19 cellular contexts compared by ENCODE assay signal in the genomic region with DNA sequence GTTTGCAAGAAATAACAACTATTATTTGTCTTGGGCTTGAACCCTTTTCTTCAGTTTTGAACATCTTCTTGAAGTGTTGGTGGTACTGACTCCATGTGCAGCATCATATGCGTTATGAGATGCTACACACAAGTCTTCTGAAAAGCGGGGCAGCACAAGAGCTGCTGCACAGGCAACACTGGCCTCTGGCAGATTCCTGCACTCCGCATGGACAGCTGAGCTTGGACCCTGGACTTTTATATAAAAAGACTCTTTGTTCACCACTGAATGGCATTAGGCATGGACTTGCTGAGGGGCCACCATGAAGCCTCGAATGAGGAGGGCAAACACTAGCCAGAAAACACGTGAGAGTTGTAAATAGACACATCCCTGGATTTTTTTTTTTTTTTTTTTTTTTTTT.
"Had no signal": no experiment of that assay in that cellular context is flagged by ENCODE, and none has a peak within 500 bp of the region (broad histone marks: within the 10 kb centered on the region; RNA-seq: fewer than 3 reads in every experiment).

No MANE protein-coding gene starts in this region.

- H3K4me3 Mint-ChIP-seq: activated CD4-positive, alpha-beta memory T cell treated with anti-CD3 and anti-CD28 coated beads, Interleukin-2, amount 10 ng/mL, durations not matched to agents 7 days and 5 days; activated CD8-positive, alpha-beta memory T cell treated with anti-CD3 and anti-CD28 coated beads, Interleukin-2, amount 10 ng/mL, durations not matched to agents 7 days and 5 days; activated naive CD8-positive, alpha-beta T cell treated with anti-CD3 and anti-CD28 coated beads, Interleukin-2, amount 10 ng/mL, durations not matched to agents 7 days and 5 days; activated T-helper 17 cell treated with anti-CD3 and anti-CD28 coated beads, Interleukin-2, amount 50 U/mL, for 72 hours; naive thymus-derived CD4-positive, alpha-beta T cell; stimulated activated naive CD8-positive, alpha-beta T cell treated with anti-CD3 and anti-CD28 coated beads, Interleukin-15, Interleukin-2, amounts not matched to agents 100 ng/mL and 50 ng/mL, for 24 hours had no signal

- H3K36me3 Mint-ChIP-seq: activated CD8-positive, alpha-beta memory T cell treated with anti-CD3 and anti-CD28 coated beads, Interleukin-2, amount 10 ng/mL, durations not matched to agents 7 days and 5 days; activated naive CD8-positive, alpha-beta T cell treated with anti-CD3 and anti-CD28 coated beads, Interleukin-2, amount 10 ng/mL, durations not matched to agents 7 days and 5 days; naive thymus-derived CD4-positive, alpha-beta T cell had no signal

- H2AFZ ChIP-seq: parathyroid adenoma had no signal

- H3K36me3 ChIP-seq: neutrophil, thoracic aorta, upper lobe of left lung had no signal

- ATAC-seq: activated CD8-positive, alpha-beta memory T cell treated with anti-CD3 and anti-CD28 coated beads, Interleukin-2, amount 10 ng/mL, durations not matched to agents 7 days and 5 days; activated T-helper 17 cell treated with anti-CD3 and anti-CD28 coated beads, Interleukin-2, amount 50 U/mL, for 72 hours; naive thymus-derived CD4-positive, alpha-beta T cell had no signal

- H3K27me3 ChIP-seq: neutrophil, upper lobe of left lung had no signal

- H3K27me3 Mint-ChIP-seq: activated CD4-positive, alpha-beta memory T cell treated with anti-CD3 and anti-CD28 coated beads, Interleukin-2, amount 10 ng/mL, durations not matched to agents 7 days and 5 days; activated CD8-positive, alpha-beta memory T cell treated with anti-CD3 and anti-CD28 coated beads, Interleukin-2, amount 10 ng/mL, durations not matched to agents 7 days and 5 days; activated naive CD8-positive, alpha-beta T cell treated with anti-CD3 and anti-CD28 coated beads, Interleukin-2, amount 10 ng/mL, durations not matched to agents 7 days and 5 days; activated T-helper 17 cell treated with anti-CD3 and anti-CD28 coated beads, Interleukin-2, amount 50 U/mL, for 72 hours had no signal

- H3K4me3 ChIP-seq: thoracic aorta, upper lobe of left lung had no signal

- DNase-seq: activated CD4-positive, alpha-beta memory T cell treated with anti-CD3 and anti-CD28 coated beads, Interleukin-2, amount 10 ng/mL, durations not matched to agents 7 days and 5 days; activated CD4-positive, alpha-beta T cell treated with anti-CD3 and anti-CD28 coated beads for 48 hours; activated CD4-positive, CD25-positive, alpha-beta regulatory T cell; activated CD8-positive, alpha-beta memory T cell treated with anti-CD3 and anti-CD28 coated beads, Interleukin-2, amount 10 ng/mL, durations not matched to agents 7 days and 5 days; activated naive CD4-positive, alpha-beta T cell; activated naive CD8-positive, alpha-beta T cell treated with anti-CD3 and anti-CD28 coated beads, Interleukin-2, amount 10 ng/mL, durations not matched to agents 7 days and 5 days; effector memory CD4-positive, alpha-beta T cell; foreskin fibroblast; mesenchymal stem cell; naive thymus-derived CD4-positive, alpha-beta T cell; T-helper 1 cell; T-helper 9 cell; upper lobe of left lung had no signal

- H3K27ac ChIP-seq: epithelial cell of prostate, neutrophil, parathyroid adenoma, thoracic aorta, upper lobe of left lung had no signal

- H3K4me1 Mint-ChIP-seq: activated CD4-positive, alpha-beta memory T cell treated with anti-CD3 and anti-CD28 coated beads, Interleukin-2, amount 10 ng/mL, durations not matched to agents 7 days and 5 days; activated CD8-positive, alpha-beta memory T cell treated with anti-CD3 and anti-CD28 coated beads, Interleukin-2, amount 10 ng/mL, durations not matched to agents 7 days and 5 days; activated naive CD8-positive, alpha-beta T cell treated with anti-CD3 and anti-CD28 coated beads, Interleukin-2, amount 10 ng/mL, durations not matched to agents 7 days and 5 days; activated T-helper 17 cell treated with anti-CD3 and anti-CD28 coated beads, Interleukin-2, amount 50 U/mL, for 72 hours; naive thymus-derived CD4-positive, alpha-beta T cell had no signal

- H3K4me1 ChIP-seq: parathyroid adenoma, upper lobe of left lung had no signal

- H3K9ac ChIP-seq: parathyroid adenoma had no signal

- H3K9me3 Mint-ChIP-seq: activated CD4-positive, alpha-beta memory T cell treated with anti-CD3 and anti-CD28 coated beads, Interleukin-2, amount 10 ng/mL, durations not matched to agents 7 days and 5 days; activated naive CD8-positive, alpha-beta T cell treated with anti-CD3 and anti-CD28 coated beads, Interleukin-2, amount 10 ng/mL, durations not matched to agents 7 days and 5 days; activated T-helper 17 cell treated with anti-CD3 and anti-CD28 coated beads, Interleukin-2, amount 50 U/mL, for 72 hours; naive thymus-derived CD4-positive, alpha-beta T cell; stimulated activated naive CD8-positive, alpha-beta T cell treated with anti-CD3 and anti-CD28 coated beads, Interleukin-15, Interleukin-2, amounts not matched to agents 100 ng/mL and 50 ng/mL, for 24 hours had no signal

- H3K9me3 ChIP-seq: neutrophil, thoracic aorta, upper lobe of left lung had no signal

- H3K79me2 ChIP-seq: parathyroid adenoma had no signal

- H3K27ac Mint-ChIP-seq: activated CD4-positive, alpha-beta memory T cell treated with anti-CD3 and anti-CD28 coated beads, Interleukin-2, amount 10 ng/mL, durations not matched to agents 7 days and 5 days; activated CD8-positive, alpha-beta memory T cell treated with anti-CD3 and anti-CD28 coated beads, Interleukin-2, amount 10 ng/mL, durations not matched to agents 7 days and 5 days; activated naive CD8-positive, alpha-beta T cell treated with anti-CD3 and anti-CD28 coated beads, Interleukin-2, amount 10 ng/mL, durations not matched to agents 7 days and 5 days; activated T-helper 17 cell treated with anti-CD3 and anti-CD28 coated beads, Interleukin-2, amount 50 U/mL, for 72 hours; naive thymus-derived CD4-positive, alpha-beta T cell; stimulated activated naive CD8-positive, alpha-beta T cell treated with anti-CD3 and anti-CD28 coated beads, Interleukin-15, Interleukin-2, amounts not matched to agents 100 ng/mL and 50 ng/mL, for 24 hours had no signal
